ENCODE assay signal across 8 cellular contexts in genomic region chr3:128152419-128153155, GRCh38. TPM values are rescaled to one million over a fixed set of nuclear protein-coding genes. Genes with fewer than 3 reads are reported as not detected.
DNase-seq lines count a peak whose midpoint lies in the region; ATAC-seq and TF ChIP-seq lines count a peak whose summit lies in the region.

No MANE protein-coding gene starts in this region.

- DNase-seq in CD8-positive, alpha-beta T cell: peak in 1 of 7 experiments; percentile 25
- peak; percentile 47 for DNase-seq in HCEC 1CT
- DNase-seq in T-helper 17 cell: no peak
- no peak for DNase-seq in fibroblast of villous mesenchyme (ENCODE audit: low read depth)
- peak; percentile 73 for DNase-seq in renal cortical epithelial cell (ENCODE audit: low read depth)
- no peak for DNase-seq in activated effector memory CD4-positive, alpha-beta T cell treated with anti-CD3 and anti-CD28 coated beads, Interleukin-2, amount 50 U/mL, for 16 hours
- no peak for DNase-seq in nucleus accumbens (lab: John Stamatoyannopoulos, UW)

- H3K9me3 ChIP-seq in CD8-positive, alpha-beta T cell (ENCODE audit: low read length): no peaks in the 10 kb centered on the region
- no peaks in the 10 kb centered on the region for H3K9me3 ChIP-seq in T-helper 17 cell (ENCODE audit: control insufficient read depth, low read length, poor library complexity, severe bottlenecking)

- TF ChIP-seq CTCF in CD8-positive, alpha-beta T cell (IDR thresholded peaks at IDR 0.05): no peak
- TF ChIP-seq CTCF in fibroblast of villous mesenchyme (IDR thresholded peaks at IDR 0.05; ENCODE audit: insufficient read depth, low read depth, low read length): no peak

- H3K27me3 Mint-ChIP-seq in CD8-positive, alpha-beta T cell (ENCODE audit: low read depth): no peaks in the 10 kb centered on the region
- no peaks in the 10 kb centered on the region for H3K27me3 Mint-ChIP-seq in T-helper 17 cell

- peak overlapping the region; percentile 87 for H3K4me3 Mint-ChIP-seq in CD8-positive, alpha-beta T cell
- H3K4me3 Mint-ChIP-seq in T-helper 17 cell: peak overlapping the region; percentile 89

- CTCF ChIA-PET in CD8-positive, alpha-beta T cell (lab: Charles Lee): interaction anchor here (1.0 kb wide), 2 partner anchors 29 to 49 kb away, joined by 3 read pairs; partner anchors contain the start of gene RUVBL1

- peaks cover 14% of the 10 kb centered on the region for H3K4me1 ChIP-seq in CD8-positive, alpha-beta T cell (ENCODE audit: insufficient read depth, low read length)

- peak overlapping the region; percentile 74 for H3K4me3 ChIP-seq in CD8-positive, alpha-beta T cell (ENCODE audit: low read depth, low read length)
- peak overlapping the region; percentile 75 for H3K4me3 ChIP-seq in fibroblast of villous mesenchyme (ENCODE audit: low read depth, low read length)

- no peaks in the 10 kb centered on the region for H3K36me3 ChIP-seq in CD8-positive, alpha-beta T cell (ENCODE audit: insufficient read depth, low read length)

- ATAC-seq in CD8-positive, alpha-beta T cell: peak; percentile 70
- ATAC-seq in T-helper 17 cell (peak; percentile 79), HG02642 (IDR thresholded peaks at IDR 0.05; ENCODE audit: poor library complexity, unreplicated experiment) (no peak)

- no peaks in the 10 kb centered on the region for H3K27me3 ChIP-seq in CD8-positive, alpha-beta T cell (ENCODE audit: insufficient read depth, low read length)

- POLR2A ChIA-PET in CD8-positive, alpha-beta T cell (lab: Charles Lee): interaction anchor here (1.0 to 2.2 kb wide), 4 partner anchors 29 to 169 kb away, joined by 3 to 21 read pairs (median 6); partner anchors contain the start of genes RUVBL1 and SEC61A1

- peak overlapping the region; percentile 89 for H3K27ac Mint-ChIP-seq in CD8-positive, alpha-beta T cell
- H3K27ac Mint-ChIP-seq in T-helper 17 cell: peak overlapping the region; percentile 78

- peaks cover 38% of the 10 kb centered on the region for H3K4me1 Mint-ChIP-seq in CD8-positive, alpha-beta T cell (ENCODE audit: low read depth)
- peaks cover 15% of the 10 kb centered on the region for H3K4me1 Mint-ChIP-seq in T-helper 17 cell

- H3K36me3 Mint-ChIP-seq in CD8-positive, alpha-beta T cell: peaks cover 28% of the 10 kb centered on the region
- H3K36me3 Mint-ChIP-seq in T-helper 17 cell (ENCODE audit: low read depth): peaks cover 8% of the 10 kb centered on the region

- peak overlapping the region; percentile 65 for H3K27ac ChIP-seq in CD8-positive, alpha-beta T cell (ENCODE audit: low read depth, low read length)

- H3K9me3 Mint-ChIP-seq in CD8-positive, alpha-beta T cell: peaks cover 2% of the 10 kb centered on the region

- intact Hi-C loops in CD8-positive, alpha-beta T cell (cut with DNase I, micrococcal nuclease): loop anchor here (1.0 to 10.0 kb wide), 9 partner anchors 24 to 1678 kb away; partner anchors contain the start of genes RUVBL1 (in 2 of the 2), ABTB1 (in 1 of the 2), IFT122 (in 1 of the 2) and SEC61A1 (in 1 of the 2)

RNA-seq across cellular contexts. Expression of gene EEFSEC, which starts 0.7 kb away (rescaled TPM):
- total RNA-seq in CD8-positive, alpha-beta T cell: 10 to 100 TPM; 10.8 to 11.6 TPM
- total RNA-seq in T-helper 17 cell (10 to 100 TPM; 14.0 to 14.7 TPM), fibroblast of villous mesenchyme (3.0 and 6.1 TPM in 2 replicates), renal cortical epithelial cell (1.6 and 7.6 TPM in 2 replicates)

RNA-seq across cellular contexts. Expression of gene RUVBL1, which starts 29.0 kb away (rescaled TPM):
- total RNA-seq in CD8-positive, alpha-beta T cell: 1 to 10 TPM; 5.1 to 5.6 TPM
- total RNA-seq in T-helper 17 cell (10 to 100 TPM; 18.5 to 21.3 TPM), fibroblast of villous mesenchyme (56.4 and 83.8 TPM in 2 replicates), renal cortical epithelial cell (79.1 and 86.7 TPM in 2 replicates)

Comparison
In these comparisons a context has a peak if more than half of its experiments do, and no peak if none do; other contexts are left out.
1. DNase-seq: peak in HCEC 1CT (single experiment) and renal cortical epithelial cell (single experiment); none in T-helper 17 cell (0 of 3), fibroblast of villous mesenchyme (single experiment), activated effector memory CD4-positive, alpha-beta T cell treated with anti-CD3 and anti-CD28 coated beads, Interleukin-2, amount 50 U/mL, for 16 hours (single experiment) and nucleus accumbens (0 of 56).